ENCODE assay signal across 9 cellular contexts in genomic region chr5:59152701-59153245, GRCh38.
DNase-seq lines count a peak whose midpoint lies in the region; ATAC-seq lines count a peak whose summit lies in the region.
"Had no signal": no experiment of that assay in that cellular context is flagged by ENCODE, and none has a peak within 500 bp of the region (broad histone marks: within the 10 kb centered on the region; RNA-seq: fewer than 3 reads in every experiment).

No MANE protein-coding gene starts in this region.

- peak; percentile 19 for DNase-seq in activated naive CD4-positive, alpha-beta T cell treated with anti-CD3 and anti-CD28 coated beads for 36 hours
- no peak for DNase-seq in activated naive CD4-positive, alpha-beta T cell treated with anti-CD3 and anti-CD28 coated beads, Interleukin-2, amount 50 U/mL, for 16 hours
- no peak for DNase-seq in activated T-helper 2 cell treated with anti-CD3 and anti-CD28 coated beads, Interferon-gamma antibody, Interleukin-2, Interleukin-4, amounts not matched to agents 10 μg/mL and 5 μg/mL and 100 μg/mL, durations not matched to agents 14 hours and 24 hours and 36 hours (ENCODE audit: low spot score)
- no peak for DNase-seq in stimulated activated naive B cell treated with anti-CD40 and anti-IgM and Interleukin-4, amounts not matched to agents 10 μg/mL and 1 μg/mL and 100 μg/mL, for 72 hours
- DNase-seq in AG20443 (ENCODE audit: low spot score) = no peak
- DNase-seq in SK-N-DZ (ENCODE audit: low spot score) = no peak

- H3K4me3 Mint-ChIP-seq in activated naive CD4-positive, alpha-beta T cell treated with anti-CD3 and anti-CD28 coated beads for 36 hours = no peak overlapping the region
- H3K4me3 Mint-ChIP-seq in activated T-helper 2 cell treated with anti-CD3 and anti-CD28 coated beads, Interferon-gamma antibody, Interleukin-2, Interleukin-4, amounts not matched to agents 10 μg/mL and 5 μg/mL and 100 μg/mL, durations not matched to agents 14 hours and 24 hours and 36 hours (ENCODE audit: low read depth) = peak overlapping the region; percentile 16
- H3K4me3 Mint-ChIP-seq in stimulated activated naive B cell treated with anti-CD40 and anti-IgM and Interleukin-4, amounts not matched to agents 10 μg/mL and 1 μg/mL and 100 μg/mL, for 72 hours = no peak overlapping the region

- CTCF ChIA-PET in activated naive CD4-positive, alpha-beta T cell treated with anti-CD3 and anti-CD28 coated beads for 36 hours (lab: Charles Lee) = interaction anchor here (1.4 to 2.0 kb wide), 2 partner anchors 105 to 119 kb away, joined by 3 to 4 read pairs; no protein-coding TSS in a partner anchor

- H3K4me1 Mint-ChIP-seq in activated naive CD4-positive, alpha-beta T cell treated with anti-CD3 and anti-CD28 coated beads for 36 hours (ENCODE audit: low read depth) = peaks cover 3% of the 10 kb centered on the region
- peaks cover 22% of the 10 kb centered on the region for H3K4me1 Mint-ChIP-seq in activated T-helper 2 cell treated with anti-CD3 and anti-CD28 coated beads, Interferon-gamma antibody, Interleukin-2, Interleukin-4, amounts not matched to agents 10 μg/mL and 5 μg/mL and 100 μg/mL, durations not matched to agents 14 hours and 24 hours and 36 hours (ENCODE audit: low read depth)
- peaks cover 4 to 5% of the 10 kb centered on the region in 2 donors for H3K4me1 Mint-ChIP-seq in stimulated activated naive B cell treated with anti-CD40 and anti-IgM and Interleukin-4, amounts not matched to agents 10 μg/mL and 1 μg/mL and 100 μg/mL, for 72 hours

- H3K36me3 Mint-ChIP-seq in activated naive CD4-positive, alpha-beta T cell treated with anti-CD3 and anti-CD28 coated beads for 36 hours (ENCODE audit: low read depth) = no peaks in the 10 kb centered on the region
- H3K36me3 Mint-ChIP-seq in activated T-helper 2 cell treated with anti-CD3 and anti-CD28 coated beads, Interferon-gamma antibody, Interleukin-2, Interleukin-4, amounts not matched to agents 10 μg/mL and 5 μg/mL and 100 μg/mL, durations not matched to agents 14 hours and 24 hours and 36 hours (ENCODE audit: low read depth) = no peaks in the 10 kb centered on the region
- no peaks in the 10 kb centered on the region for H3K36me3 Mint-ChIP-seq in stimulated activated naive B cell treated with anti-CD40 and anti-IgM and Interleukin-4, amounts not matched to agents 10 μg/mL and 1 μg/mL and 100 μg/mL, for 72 hours

- intact Hi-C loops in activated naive CD4-positive, alpha-beta T cell treated with anti-CD3 and anti-CD28 coated beads for 36 hours (cut with micrococcal nuclease) = loop anchor here (1.0 kb wide), 1 partner anchor 25 kb away; no protein-coding TSS in a partner anchor
- intact Hi-C loops in activated T-helper 2 cell treated with anti-CD3 and anti-CD28 coated beads, Interferon-gamma antibody, Interleukin-2, Interleukin-4, amounts not matched to agents 10 μg/mL and 5 μg/mL and 100 μg/mL, durations not matched to agents 14 hours and 24 hours and 36 hours (cut with micrococcal nuclease) = loop anchor here (1.0 kb wide), 3 partner anchors 9 to 53 kb away; no protein-coding TSS in a partner anchor

- peak overlapping the region; percentile 71 for H3K27ac Mint-ChIP-seq in activated naive CD4-positive, alpha-beta T cell treated with anti-CD3 and anti-CD28 coated beads for 36 hours
- H3K27ac Mint-ChIP-seq in activated T-helper 2 cell treated with anti-CD3 and anti-CD28 coated beads, Interferon-gamma antibody, Interleukin-2, Interleukin-4, amounts not matched to agents 10 μg/mL and 5 μg/mL and 100 μg/mL, durations not matched to agents 14 hours and 24 hours and 36 hours = no peak overlapping the region
- peak overlapping the region; percentile 1 for H3K27ac Mint-ChIP-seq in stimulated activated naive B cell treated with anti-CD40 and anti-IgM and Interleukin-4, amounts not matched to agents 10 μg/mL and 1 μg/mL and 100 μg/mL, for 72 hours

- no peaks in the 10 kb centered on the region for H3K9me3 Mint-ChIP-seq in activated naive CD4-positive, alpha-beta T cell treated with anti-CD3 and anti-CD28 coated beads for 36 hours
- H3K9me3 Mint-ChIP-seq in activated T-helper 2 cell treated with anti-CD3 and anti-CD28 coated beads, Interferon-gamma antibody, Interleukin-2, Interleukin-4, amounts not matched to agents 10 μg/mL and 5 μg/mL and 100 μg/mL, durations not matched to agents 14 hours and 24 hours and 36 hours = no peaks in the 10 kb centered on the region
- no peaks in the 10 kb centered on the region for H3K9me3 Mint-ChIP-seq in stimulated activated naive B cell treated with anti-CD40 and anti-IgM and Interleukin-4, amounts not matched to agents 10 μg/mL and 1 μg/mL and 100 μg/mL, for 72 hours

- peak; percentile 45 for ATAC-seq in HG03520 (IDR thresholded peaks at IDR 0.05; ENCODE audit: unreplicated experiment)
- ATAC-seq in stimulated activated naive B cell treated with anti-CD40 and anti-IgM and Interleukin-4, amounts not matched to agents 10 μg/mL and 1 μg/mL and 100 μg/mL, for 72 hours (replicated peaks) = peak; percentile 33 to 45
- no peak for ATAC-seq in HG03097 (IDR thresholded peaks at IDR 0.05; ENCODE audit: low FRiP score, unreplicated experiment)
- ATAC-seq: activated CD4-positive, CD25-positive, alpha-beta regulatory T cell treated with anti-CD3 and anti-CD28 coated beads, Interleukin-2, amount 50 U/mL, for 24 hours had no signal

- H3K27me3 Mint-ChIP-seq in activated naive CD4-positive, alpha-beta T cell treated with anti-CD3 and anti-CD28 coated beads for 36 hours (ENCODE audit: low read depth) = no peaks in the 10 kb centered on the region
- no peaks in the 10 kb centered on the region for H3K27me3 Mint-ChIP-seq in activated T-helper 2 cell treated with anti-CD3 and anti-CD28 coated beads, Interferon-gamma antibody, Interleukin-2, Interleukin-4, amounts not matched to agents 10 μg/mL and 5 μg/mL and 100 μg/mL, durations not matched to agents 14 hours and 24 hours and 36 hours (ENCODE audit: low read depth)
- no peaks in the 10 kb centered on the region for H3K27me3 Mint-ChIP-seq in stimulated activated naive B cell treated with anti-CD40 and anti-IgM and Interleukin-4, amounts not matched to agents 10 μg/mL and 1 μg/mL and 100 μg/mL, for 72 hours
